Comparison of ENCODE assay signal across 18 cellular contexts in the genomic region with DNA sequence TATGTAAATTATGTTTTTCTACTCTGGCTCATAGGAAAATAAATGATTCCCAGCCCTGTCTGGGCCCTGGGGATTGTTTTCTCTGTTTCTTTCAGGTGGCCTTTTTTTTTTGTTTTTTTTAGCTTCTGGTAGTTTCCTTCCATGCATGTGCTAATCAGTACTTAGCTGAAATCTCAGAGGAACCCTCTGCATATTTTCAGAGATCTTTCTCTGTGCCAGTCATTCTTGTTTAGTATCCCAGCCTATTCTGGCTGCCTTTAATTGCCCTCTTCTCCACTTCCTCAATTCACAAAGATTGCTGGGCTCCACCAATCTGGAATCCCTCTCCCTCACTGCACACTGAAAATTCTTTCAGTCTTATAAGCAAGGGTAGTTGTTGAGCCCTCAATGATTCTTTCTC. TPM values are rescaled to one million over a fixed set of nuclear protein-coding genes. Genes with fewer than 3 reads are reported as not detected.
DNase-seq lines count a peak whose midpoint lies in the region; ATAC-seq, FAIRE-seq and TF ChIP-seq lines count a peak whose summit lies in the region.
"Had no signal": no experiment of that assay in that cellular context is flagged by ENCODE, and none has a peak within 500 bp of the region (broad histone marks: within the 10 kb centered on the region; RNA-seq: fewer than 3 reads in every experiment).

No MANE protein-coding gene starts in this region.

- in situ Hi-C loops in HAP-1 (cut with MboI; ENCODE audit: low sequenced_read_pairs) (no loop called here), K562 (cut with MboI) (no loop called here)

- H3K9me1 ChIP-seq in K562 (ENCODE audit: control insufficient read depth, insufficient read depth, low read length): no peaks in the 10 kb centered on the region

- peaks cover 20% of the 10 kb centered on the region for H3K36me3 ChIP-seq in CD4-positive, CD25-positive, alpha-beta regulatory T cell (ENCODE audit: control insufficient read depth, insufficient read depth, low read length)
- H3K36me3 ChIP-seq in HAP-1 (replicated peaks) (peaks cover 6% of the 10 kb centered on the region; the same call in 1 of the 2 replicates), K562 (ENCODE audit: control insufficient read depth, insufficient read depth, low read length) (peaks cover 18% of the 10 kb centered on the region; the same call in 2 of the 3 replicates), OCI-LY7 (ENCODE audit: insufficient read depth, low read length) (peaks cover 79% of the 10 kb centered on the region), SK-N-SH (replicated peaks in 1 of 2; ENCODE audit: control insufficient read depth in 1 of 2, insufficient read depth in 2 of 2, low read length in 1 of 2) (peaks cover 37 to 46% of the 10 kb centered on the region in 2 experiments)

- BruUV-seq in K562 (replicated peaks; lab: Mats Ljungman, UMichigan): no TSS peak
- BruUV-seq in OCI-LY7 (replicated peaks; lab: Mats Ljungman, UMichigan): no TSS peak

- H3K4me2 ChIP-seq in K562 (ENCODE audit: insufficient read depth, low read length): no peak overlapping the region
- H3K4me2 ChIP-seq in OCI-LY7 (ENCODE audit: low read length): no peak overlapping the region
- no peak overlapping the region for H3K4me2 ChIP-seq in SK-N-SH

- peaks cover 0 to 2% (median 0%) of the 10 kb centered on the region in 7 donors for H3K9me3 Mint-ChIP-seq in CD4-positive, CD25-positive, alpha-beta regulatory T cell
- H3K9me3 Mint-ChIP-seq: T-helper 1 cell treated with Interleukin-12 subunit alpha and Interleukin-12 subunit beta and Interleukin-4 antibody, amounts not matched to agents 30 μg/mL and 1 μg/mL, for 36 hours had no signal

- H3K27me3 Mint-ChIP-seq in CD4-positive, CD25-positive, alpha-beta regulatory T cell: no peaks in the 10 kb centered on the region

- ATAC-seq in CD4-positive, CD25-positive, alpha-beta regulatory T cell (ENCODE audit: low read depth in 2 of 2): no peak
- ATAC-seq in K562: no peak
- no peak for ATAC-seq in omental fat pad (ENCODE audit: low FRiP score)
- ATAC-seq: HepG2 had no signal

- TF ChIP-seq CTCF in K562 (IDR thresholded peaks at IDR 0.05 in 2 of 3, conservative IDR thresholded peaks at IDR 0.05 in 1 of 3; ENCODE audit: insufficient read depth in 2 of 3, low read depth in 1 of 3, low read length in 3 of 3) (no peak), OCI-LY7 (conservative IDR thresholded peaks at IDR 0.05; ENCODE audit: low read length) (no peak), omental fat pad (IDR thresholded peaks at IDR 0.05) (no peak), SK-N-SH (IDR thresholded peaks at IDR 0.05) (no peak)

- TF ChIP-seq POLR2A in K562 (conservative IDR thresholded peaks at IDR 0.05): no peak

- H3K9me2 ChIP-seq in OCI-LY7 (ENCODE audit: insufficient read depth, low read length): no peaks in the 10 kb centered on the region
- no peaks in the 10 kb centered on the region for H3K9me2 ChIP-seq in SK-N-SH

- POLR2A ChIA-PET in K562 (lab: Yijun Ruan, JAX) (interaction anchor here (0.5 kb wide), 1 partner anchor 403 kb away, joined by 3 read pairs; no protein-coding TSS in a partner anchor), OCI-LY7 (lab: Charles Lee) (no interaction called here), SK-N-SH (lab: Yijun Ruan, JAX) (no interaction called here)

- H3K79me2 ChIP-seq in K562 (ENCODE audit: control insufficient read depth, insufficient read depth, low read length) (peaks cover 69% of the 10 kb centered on the region), OCI-LY7 (ENCODE audit: insufficient read depth, low read depth, low read length) (peaks cover 72% of the 10 kb centered on the region), SK-N-SH (ENCODE audit: insufficient read depth) (peaks cover 95% of the 10 kb centered on the region)

- H3K4me3 Mint-ChIP-seq in CD4-positive, CD25-positive, alpha-beta regulatory T cell: no peak overlapping the region
- H3K4me3 Mint-ChIP-seq: nephron; T-helper 1 cell treated with Interleukin-12 subunit alpha and Interleukin-12 subunit beta and Interleukin-4 antibody, amounts not matched to agents 30 μg/mL and 1 μg/mL, for 36 hours had no signal

- H3K27ac Mint-ChIP-seq in CD4-positive, CD25-positive, alpha-beta regulatory T cell: peak overlapping the region in 2 of 3 donors; percentile 5 to 26
- H3K27ac Mint-ChIP-seq: T-helper 1 cell treated with Interleukin-12 subunit alpha and Interleukin-12 subunit beta and Interleukin-4 antibody, amounts not matched to agents 30 μg/mL and 1 μg/mL, for 36 hours had no signal

- H4K20me1 ChIP-seq in K562 (replicated peaks; ENCODE audit: control insufficient read depth, insufficient read depth, low read length): no peaks in the 10 kb centered on the region
- H4K20me1 ChIP-seq in OCI-LY7 (ENCODE audit: insufficient read depth, low read length): peaks cover 6% of the 10 kb centered on the region; the same call in 1 of the 2 replicates
- H4K20me1 ChIP-seq in SK-N-SH (ENCODE audit: insufficient read depth): no peaks in the 10 kb centered on the region; the same call in 1 of the 2 replicates

- H3K9me3 ChIP-seq in CD4-positive, CD25-positive, alpha-beta regulatory T cell (ENCODE audit: control insufficient read depth in 2 of 2, low read length in 2 of 2): no peaks in the 10 kb centered on the region
- H3K9me3 ChIP-seq in HAP-1 (no peaks in the 10 kb centered on the region), K562 (replicated peaks; ENCODE audit: control insufficient read depth, insufficient read depth, low read depth, low read length) (no peaks in the 10 kb centered on the region), OCI-LY7 (ENCODE audit: low read length) (no peaks in the 10 kb centered on the region), SK-N-SH (peaks cover 6% of the 10 kb centered on the region)

- H3F3A ChIP-seq in SK-N-SH (replicated peaks; ENCODE audit: insufficient read depth): peaks cover 3% of the 10 kb centered on the region

- DNase-seq in CD4-positive, CD25-positive, alpha-beta regulatory T cell: no peak
- DNase-seq in HAP-1 (ENCODE audit: low spot score in 2 of 2) (peak; percentile 36 to 67), K562 (ENCODE audit: extremely low read depth in 1 of 4, low spot score in 3 of 4) (no peak), medulla oblongata (ENCODE audit: extremely low spot score) (peak; percentile 22), OCI-LY7 (ENCODE audit: low spot score) (no peak), omental fat pad (ENCODE audit: low spot score) (no peak), SK-N-SH (no peak), hepatic stellate cell (ENCODE audit: low spot score) (no peak)
- DNase-seq: activated naive CD4-positive, alpha-beta T cell; effector memory CD4-positive, alpha-beta T cell; foreskin fibroblast; NCI-H1048; NCI-H2107; NCI-H774; retina had no signal

- no peaks in the 10 kb centered on the region for H3K4me1 ChIP-seq in CD4-positive, CD25-positive, alpha-beta regulatory T cell (ENCODE audit: control insufficient read depth, insufficient read depth, low read length, poor library complexity, severe bottlenecking)
- H3K4me1 ChIP-seq in HAP-1: peaks cover 15% of the 10 kb centered on the region
- H3K4me1 ChIP-seq in K562 (replicated peaks in 1 of 2; ENCODE audit: control insufficient read depth in 2 of 2, insufficient read depth in 2 of 2, low read length in 2 of 2): peaks cover 0 to 3% of the 10 kb centered on the region in 2 experiments; a peak in 1 of 5 replicates
- peaks cover 15% of the 10 kb centered on the region for H3K4me1 ChIP-seq in OCI-LY7 (ENCODE audit: insufficient read depth, low read length, poor library complexity, severe bottlenecking)
- H3K4me1 ChIP-seq in SK-N-SH (ENCODE audit: control insufficient read depth in 1 of 2, insufficient read depth in 2 of 2, low read depth in 1 of 2, low read length in 1 of 2): no peaks in the 10 kb centered on the region

- CTCF ChIA-PET in K562 (lab: Yijun Ruan, JAX; ENCODE audit: low intra/inter-chr PET ratio) (no interaction called here), OCI-LY7 (lab: Charles Lee; ENCODE audit: unreplicated experiment) (no interaction called here), SK-N-SH (lab: Yijun Ruan, JAX) (no interaction called here)

- H3K4me1 Mint-ChIP-seq in CD4-positive, CD25-positive, alpha-beta regulatory T cell: peaks cover 44 to 74% (median 53%) of the 10 kb centered on the region in 4 donors
- H3K4me1 Mint-ChIP-seq: nephron had no signal

- no peak overlapping the region for H3K27ac ChIP-seq in CD4-positive, CD25-positive, alpha-beta regulatory T cell (ENCODE audit: insufficient read depth, low read length, poor library complexity, severe bottlenecking)
- H3K27ac ChIP-seq in K562 (ENCODE audit: extremely low read depth, low read depth, low read length) (no peak overlapping the region), OCI-LY7 (ENCODE audit: low read depth, low read length, poor library complexity, severe bottlenecking) (no peak overlapping the region), SK-N-SH (ENCODE audit: low read depth in 2 of 2, low read length in 1 of 2) (no peak overlapping the region)

- no peak for TF ChIP-seq RAD21 in K562 (CRISPR knock-in tag; conservative IDR thresholded peaks at IDR 0.05 in 1 of 2, IDR thresholded peaks at IDR 0.05 in 1 of 2)
- TF ChIP-seq RAD21 in SK-N-SH (IDR thresholded peaks at IDR 0.05; ENCODE audit: low read length): no peak

- H3K9ac ChIP-seq in K562 (ENCODE audit: insufficient read depth in 1 of 2, low read depth in 2 of 2, low read length in 2 of 2) (no peak overlapping the region), SK-N-SH (no peak overlapping the region)

- H2AFZ ChIP-seq in K562 (ENCODE audit: low read depth, low read length) (no peak overlapping the region), OCI-LY7 (ENCODE audit: low read length) (no peak overlapping the region), SK-N-SH (ENCODE audit: low read depth) (no peak overlapping the region)

- intact Hi-C loops in K562 (cut with micrococcal nuclease): no loop called here
- intact Hi-C loops in OCI-LY7 (cut with micrococcal nuclease; ENCODE audit: unreplicated experiment): no loop called here

- H3K4me3 ChIP-seq in CD4-positive, CD25-positive, alpha-beta regulatory T cell (ENCODE audit: low read depth, low read length): no peak overlapping the region
- H3K4me3 ChIP-seq in HAP-1 (no peak overlapping the region), K562 (no peak overlapping the region), OCI-LY7 (ENCODE audit: low read depth, low read length, poor library complexity, severe bottlenecking) (no peak overlapping the region), SK-N-SH (ENCODE audit: low read depth in 2 of 2, low read length in 1 of 2) (no peak overlapping the region)

- no peak for FAIRE-seq in K562 (lab: Jason Lieb, UNC)
- FAIRE-seq: HepG2 had no signal

- peaks cover 45% of the 10 kb centered on the region for H3K36me3 Mint-ChIP-seq in CD4-positive, CD25-positive, alpha-beta regulatory T cell

- TF ChIP-seq EP300 in K562 (IDR thresholded peaks at IDR 0.05; ENCODE audit: low read length) (no peak), SK-N-SH (IDR thresholded peaks at IDR 0.05; ENCODE audit: borderline replicate concordance in 1 of 2, low read depth in 1 of 2, low read length in 1 of 2) (no peak)

- H3K27me3 ChIP-seq in CD4-positive, CD25-positive, alpha-beta regulatory T cell (ENCODE audit: control insufficient read depth, insufficient read depth, low read length): no peaks in the 10 kb centered on the region
- H3K27me3 ChIP-seq in HAP-1 (ENCODE audit: low read depth): no peaks in the 10 kb centered on the region
- no peaks in the 10 kb centered on the region for H3K27me3 ChIP-seq in K562 (ENCODE audit: control insufficient read depth in 2 of 2, insufficient read depth in 2 of 2, low read length in 2 of 2)
- H3K27me3 ChIP-seq in SK-N-SH (ENCODE audit: insufficient read depth): no peaks in the 10 kb centered on the region

RNA-seq across cellular contexts. Expression of a gene that starts 46.9 kb away (rescaled TPM):
- total RNA-seq in CD4-positive, CD25-positive, alpha-beta regulatory T cell: 121 TPM
- polyA plus RNA-seq in CD4-positive, CD25-positive, alpha-beta regulatory T cell: 100 to 1,000 TPM in 2 of 4 donors, 10 to 100 TPM in 2; 78.5 to 137 (median 97.4) TPM
- 99.7 and 318 TPM in 2 replicates for total RNA-seq in K562 (2011; cell fraction: chromatin; rRNA removed; ENCODE audit: low replicate concordance)
- total RNA-seq in K562 (2011; cell fraction: nucleolus; rRNA removed): 47.2 and 79.5 TPM in 2 replicates
- total RNA-seq in K562 (2011; cell fraction: nucleoplasm; rRNA removed): 139 and 176 TPM in 2 replicates
- total RNA-seq in K562 (2014; rRNA removed): 61.0 and 79.3 TPM in 2 replicates
- 103 and 111 TPM in 2 replicates for total RNA-seq in K562 (2014; rRNA removed; fragmentation: Illumina TruSeq; extraction: Trizol)
- total RNA-seq in K562 (2015; rRNA removed; fragmentation: Illumina TruSeq; extraction: Trizol): 114 and 119 TPM in 2 replicates
- 52.0 and 54.0 TPM in 2 replicates for total RNA-seq in K562 (2021)
- polyA plus RNA-seq in K562 (2011; rRNA removed): 84.4 and 92.1 TPM in 2 replicates
- 55.0 and 71.0 TPM in 2 replicates for polyA plus RNA-seq in K562 (2011; cell fraction: cytosol; rRNA removed)
- 123 and 160 TPM in 2 replicates for polyA plus RNA-seq in K562 (2011; cell fraction: nucleus; rRNA removed)
- polyA plus RNA-seq in K562 (2012): 40.4 and 71.9 TPM in 2 replicates
- polyA plus RNA-seq in K562 (2014; fragmentation: Illumina TruSeq; extraction: Trizol): 92.3 and 99.3 TPM in 2 replicates
- polyA plus RNA-seq in K562 (2014; fragmentation: Nextera tagmentation; extraction: Ambion mirVana): 10 to 100 TPM; 43.6 to 84.4 TPM
- 65.5 and 77.0 TPM in 2 replicates for polyA plus RNA-seq in K562 (2014; rRNA removed)
- 201 and 217 TPM in 2 replicates for polyA minus RNA-seq in K562 (2011; rRNA and poly(A)+ RNA removed)
- polyA minus RNA-seq in K562 (2011; cell fraction: cytosol; rRNA and poly(A)+ RNA removed): 41.4 and 49.8 TPM in 2 replicates
- 170 and 393 TPM in 2 replicates for polyA minus RNA-seq in K562 (2011; cell fraction: nucleus; rRNA and poly(A)+ RNA removed)
- total RNA-seq in OCI-LY7 (2014; rRNA removed; shearing (Covaris generic)): 123 and 146 TPM in 2 replicates
- total RNA-seq in OCI-LY7 (2022): 109 and 121 TPM in 2 replicates
- total RNA-seq in omental fat pad: 100 to 1,000 TPM; 122 to 155 (median 144) TPM
- 45.3 and 51.5 TPM in 2 replicates for polyA plus RNA-seq in SK-N-SH (2012; rRNA removed)
- 53.9 and 56.0 TPM in 2 replicates for polyA plus RNA-seq in SK-N-SH (2012; cell fraction: cytosol; rRNA removed)
- polyA plus RNA-seq in SK-N-SH (2012; cell fraction: nucleus; rRNA removed): 30.0 and 64.4 TPM in 2 replicates

Comparison
In these comparisons a context has a peak if more than half of its experiments do, and no peak if none do; other contexts are left out.
1. DNase-seq: peak in HAP-1 (2 of 2) and medulla oblongata (single experiment); none in CD4-positive, CD25-positive, alpha-beta regulatory T cell (0 of 3), K562 (0 of 4), OCI-LY7 (single experiment), omental fat pad (single experiment), SK-N-SH (single experiment) and hepatic stellate cell (single experiment).